8 cellular contexts compared by ENCODE assay signal in the genomic region with DNA sequence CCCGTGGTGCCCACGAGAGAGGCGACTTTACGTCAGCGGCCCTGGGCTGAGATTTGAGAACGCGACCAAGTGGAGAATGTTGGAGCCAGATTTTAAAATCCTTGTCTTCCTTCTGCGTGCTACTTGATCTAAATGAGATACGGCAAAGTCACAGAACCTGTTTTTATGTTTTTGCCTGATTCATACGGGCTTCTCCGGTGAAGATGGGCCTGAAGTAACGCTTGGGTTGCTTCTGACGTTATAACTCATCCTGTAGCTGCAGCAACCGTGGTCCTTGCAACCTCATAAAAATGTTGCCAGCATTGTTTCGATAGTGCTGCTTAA. TPM values are rescaled to one million over a fixed set of nuclear protein-coding genes. Genes with fewer than 3 reads are reported as not detected.
DNase-seq lines count a peak whose midpoint lies in the region; ATAC-seq and TF ChIP-seq lines count a peak whose summit lies in the region.

No MANE protein-coding gene starts in this region.

- TF ChIP-seq POLR2A in Peyer's patch (IDR thresholded peaks at IDR 0.05), result no peak

- ATAC-seq in GM19455 (IDR thresholded peaks at IDR 0.05; ENCODE audit: unreplicated experiment) (peak; percentile 49), esophagus mucosa (peak; percentile 60), HG03025 (IDR thresholded peaks at IDR 0.05; ENCODE audit: low FRiP score, unreplicated experiment) (no peak), HG03520 (IDR thresholded peaks at IDR 0.05; ENCODE audit: unreplicated experiment) (no peak), GM18517 (IDR thresholded peaks at IDR 0.05; ENCODE audit: unreplicated experiment) (no peak)

- no peaks in the 10 kb centered on the region for H3K27me3 ChIP-seq in Peyer's patch
- no peaks in the 10 kb centered on the region for H3K27me3 ChIP-seq in neutrophil

- H3K36me3 ChIP-seq in Peyer's patch, result no peaks in the 10 kb centered on the region
- no peaks in the 10 kb centered on the region for H3K36me3 ChIP-seq in neutrophil

- TF ChIP-seq CTCF in Peyer's patch (IDR thresholded peaks at IDR 0.05), result no peak
- no peak for TF ChIP-seq CTCF in neutrophil (IDR thresholded peaks at IDR 0.05)

- H3K27ac ChIP-seq in Peyer's patch, result peak overlapping the region; percentile 80 to 85 (median 83)
- peak overlapping the region; percentile 84 for H3K27ac ChIP-seq in neutrophil

- H3K4me3 ChIP-seq in Peyer's patch, result peak overlapping the region; percentile 64 to 81 (median 68)
- peak overlapping the region; percentile 74 to 83 for H3K4me3 ChIP-seq in neutrophil (ENCODE audit: low read depth in 1 of 2, low read length in 1 of 2)

- no peak for DNase-seq in Peyer's patch
- no peak for DNase-seq in stimulated activated CD4-positive, alpha-beta T cell treated with anti-CD3 and anti-CD28 coated beads, Interleukin-4, amount 100 ng/mL, for 24 hours

- H3K4me1 ChIP-seq in Peyer's patch, result peaks cover 0 to 15% (median 6%) of the 10 kb centered on the region in 4 donors
- H3K4me1 ChIP-seq in neutrophil (ENCODE audit: control insufficient read depth in 1 of 2, insufficient read depth in 1 of 2, low read depth in 1 of 2, low read length in 1 of 2), result peaks cover 14 to 21% of the 10 kb centered on the region in 2 experiments

- H3K9me3 ChIP-seq in Peyer's patch, result no peaks in the 10 kb centered on the region
- H3K9me3 ChIP-seq in neutrophil, result no peaks in the 10 kb centered on the region

RNA-seq across cellular contexts. Expression of a gene that starts 0.5 kb away (rescaled TPM):
- total RNA-seq in Peyer's patch (10 to 100 TPM; 12.5 to 26.6 (median 16.9) TPM), esophagus mucosa (9.8 TPM)

Comparison
In these comparisons a context has a peak if more than half of its experiments do, and no peak if none do; other contexts are left out.
1. ATAC-seq: peak in GM19455 (single experiment) and esophagus mucosa (single experiment); none in HG03025 (single experiment), HG03520 (single experiment) and GM18517 (single experiment).